ENCODE assay signal across 28 cellular contexts in the genomic region with DNA sequence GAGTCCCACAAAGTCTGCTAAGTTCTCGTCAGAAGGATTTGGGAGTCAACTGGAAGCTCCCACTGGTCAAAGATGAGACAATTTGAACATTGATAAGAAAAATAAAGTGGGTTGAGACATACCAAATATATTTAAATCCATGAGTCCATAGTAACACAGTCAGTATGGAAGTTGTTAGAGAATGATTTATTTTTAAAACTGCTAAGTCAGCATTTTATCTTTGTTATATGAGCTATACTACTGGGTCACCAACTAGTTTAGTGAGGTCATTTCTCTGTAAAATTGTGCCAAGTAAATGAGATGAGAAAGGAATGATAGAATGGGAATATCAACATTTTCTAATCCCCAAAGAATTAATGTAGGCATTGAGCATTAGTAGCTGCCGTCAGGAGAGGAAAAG.
"Had no signal": no experiment of that assay in that cellular context is flagged by ENCODE, and none has a peak within 500 bp of the region (broad histone marks: within the 10 kb centered on the region; RNA-seq: fewer than 3 reads in every experiment).

No MANE protein-coding gene starts in this region.

- H3K9me3 Mint-ChIP-seq: activated naive CD4-positive, alpha-beta T cell treated with anti-CD3 and anti-CD28 coated beads, Interleukin-2, amount 50 U/mL, for 72 hours; activated T-cell treated with anti-CD3 and anti-CD28 coated beads, Interleukin-2, amount 50 U/mL, for 4 hours; naive B cell; neural progenitor cell; T-helper 1 cell treated with Interleukin-12 subunit alpha and Interleukin-12 subunit beta and Interleukin-4 antibody, amounts not matched to agents 30 μg/mL and 1 μg/mL, for 36 hours had no signal

- DNase-seq: activated CD4-positive, alpha-beta T cell treated with anti-CD3 and anti-CD28 coated beads for 48 hours; activated CD4-positive, alpha-beta T cell treated with anti-CD3 and anti-CD28 coated beads, Interleukin-2, amount 50 U/mL, for 48 hours; activated CD8-positive, alpha-beta memory T cell treated with anti-CD3 and anti-CD28 coated beads for 24 hours; activated naive CD4-positive, alpha-beta T cell; activated T-cell treated with anti-CD3 and anti-CD28 coated beads, Interleukin-2, amount 50 U/mL, for 4 hours; adrenal gland; aorta; body of pancreas; dorsolateral prefrontal cortex; effector memory CD4-positive, alpha-beta T cell; left cardiac atrium; left ventricle myocardium superior; naive B cell; occipital lobe; stimulated activated CD4-positive, alpha-beta T cell treated with anti-CD3 and anti-CD28 coated beads, Interleukin-12 subunit alpha, Interleukin-12 subunit beta, amount 100 ng/mL, for 4 hours; stimulated activated CD4-positive, alpha-beta T cell treated with anti-CD3 and anti-CD28 coated beads, Interleukin-4, amount 100 ng/mL, for 1 hour; stimulated activated naive CD8-positive, alpha-beta T cell treated with anti-CD3 and anti-CD28 coated beads, Interleukin-15, Interleukin-2, amounts not matched to agents 100 U/mL and 50 U/mL, for 24 hours; T1000; testis; transverse colon; WERI-Rb-1 had no signal

- H3K27ac Mint-ChIP-seq: activated naive CD4-positive, alpha-beta T cell treated with anti-CD3 and anti-CD28 coated beads, Interleukin-2, amount 50 U/mL, for 72 hours; neural progenitor cell; T-helper 1 cell treated with Interleukin-12 subunit alpha and Interleukin-12 subunit beta and Interleukin-4 antibody, amounts not matched to agents 30 μg/mL and 1 μg/mL, for 36 hours had no signal

- H3K27me3 Mint-ChIP-seq: naive B cell had no signal

- H3K4me3 Mint-ChIP-seq: activated T-cell treated with anti-CD3 and anti-CD28 coated beads, Interleukin-2, amount 50 U/mL, for 4 hours; neural progenitor cell; T-helper 1 cell treated with Interleukin-12 subunit alpha and Interleukin-12 subunit beta and Interleukin-4 antibody, amounts not matched to agents 30 μg/mL and 1 μg/mL, for 36 hours had no signal

- FAIRE-seq: colon, frontal cortex had no signal

- ATAC-seq: activated CD4-positive, CD25-positive, alpha-beta regulatory T cell treated with anti-CD3 and anti-CD28 coated beads, Interleukin-2, amount 50 U/mL, for 24 hours; activated naive CD4-positive, alpha-beta T cell treated with anti-CD3 and anti-CD28 coated beads, Interleukin-2, amount 50 U/mL, for 72 hours; activated T-cell treated with anti-CD3 and anti-CD28 coated beads, Interleukin-2, amount 50 U/mL, for 4 hours; body of pancreas; left cardiac atrium; left ventricle myocardium superior; sciatic nerve; stimulated activated naive CD8-positive, alpha-beta T cell treated with anti-CD3 and anti-CD28 coated beads, Interleukin-15, Interleukin-2, amounts not matched to agents 100 U/mL and 50 U/mL, for 24 hours had no signal

- H3K9me3 ChIP-seq: adrenal gland, body of pancreas, testis, transverse colon had no signal

- H3K36me3 Mint-ChIP-seq: activated naive CD4-positive, alpha-beta T cell treated with anti-CD3 and anti-CD28 coated beads, Interleukin-2, amount 50 U/mL, for 72 hours had no signal
